ENCODE assay signal across 28 cellular contexts in the genomic region with DNA sequence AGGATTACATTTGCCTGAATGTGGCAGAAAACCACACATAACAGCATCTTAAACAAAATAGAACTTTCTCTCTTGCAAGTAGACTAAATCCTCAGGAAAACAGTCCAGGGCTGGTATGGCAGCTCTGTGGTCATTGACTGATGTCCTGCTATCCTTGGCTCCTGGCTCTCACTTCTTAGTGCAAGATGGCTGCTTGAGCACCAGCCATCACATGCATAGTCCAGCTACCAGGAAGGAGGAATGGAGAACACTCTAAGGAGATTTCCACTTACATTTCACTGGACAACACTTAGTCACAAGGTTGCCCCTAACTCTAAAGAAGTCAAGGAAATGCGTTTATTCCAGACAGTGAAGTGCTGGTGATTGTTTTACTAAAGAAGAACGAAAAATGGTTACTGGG. TPM values are rescaled to one million over a fixed set of nuclear protein-coding genes. Genes with fewer than 3 reads are reported as not detected.
"Had no signal": no experiment of that assay in that cellular context is flagged by ENCODE, and none has a peak within 500 bp of the region (broad histone marks: within the 10 kb centered on the region; RNA-seq: fewer than 3 reads in every experiment).

No MANE protein-coding gene starts in this region.

- H3K4me3 ChIP-seq: heart right ventricle, hepatocyte, left lung, lung, ovary, smooth muscle cell, suprapubic skin, tibial nerve, uterus had no signal

- H3K4me1 ChIP-seq: tibial nerve, uterus had no signal

- H3K27me3 ChIP-seq: hepatocyte, left lung, ovary, suprapubic skin, tibial nerve, uterus had no signal

- ATAC-seq: heart right ventricle; left colon; left lung; natural killer cell treated with Interleukin-12 subunit alpha and Interleukin-12 subunit beta and Interleukin-15 and Interleukin-18, amount 100 ng/mL, for 72 hours; right cardiac atrium; stimulated activated naive B cell treated with anti-CD40 and anti-IgM and Interleukin-4, amounts not matched to agents 10 μg/mL and 1 μg/mL and 100 μg/mL, for 72 hours had no signal

- H3K9me3 Mint-ChIP-seq: natural killer cell treated with Interleukin-12 subunit alpha and Interleukin-12 subunit beta and Interleukin-15 and Interleukin-18, amount 100 ng/mL, for 72 hours; stimulated activated naive CD8-positive, alpha-beta T cell treated with anti-CD3 and anti-CD28 coated beads, Interleukin-15, Interleukin-2, amounts not matched to agents 100 ng/mL and 50 ng/mL, for 24 hours had no signal

- H3K27ac ChIP-seq: heart right ventricle, hepatocyte, left lung, ovary, suprapubic skin, tibial nerve, uterus had no signal

- H3K27me3 Mint-ChIP-seq: natural killer cell treated with Interleukin-12 subunit alpha and Interleukin-12 subunit beta and Interleukin-15 and Interleukin-18, amount 100 ng/mL, for 72 hours; stimulated activated naive CD8-positive, alpha-beta T cell treated with anti-CD3 and anti-CD28 coated beads, Interleukin-15, Interleukin-2, amounts not matched to agents 100 ng/mL and 50 ng/mL, for 24 hours had no signal

- H3K4me3 Mint-ChIP-seq: mesothelial cell of epicardium; natural killer cell treated with Interleukin-12 subunit alpha and Interleukin-12 subunit beta and Interleukin-15 and Interleukin-18, amount 100 ng/mL, for 72 hours; stimulated activated naive B cell treated with anti-CD40 and anti-IgM and Interleukin-4, amounts not matched to agents 10 μg/mL and 1 μg/mL and 100 μg/mL, for 72 hours; stimulated activated naive CD8-positive, alpha-beta T cell treated with anti-CD3 and anti-CD28 coated beads, Interleukin-15, Interleukin-2, amounts not matched to agents 100 ng/mL and 50 ng/mL, for 24 hours; type B pancreatic cell had no signal

- H3K4me2 ChIP-seq: hepatocyte, smooth muscle cell had no signal

- H3K27ac Mint-ChIP-seq: mesothelial cell of epicardium; naive B cell; natural killer cell treated with Interleukin-12 subunit alpha and Interleukin-12 subunit beta and Interleukin-15 and Interleukin-18, amount 100 ng/mL, for 72 hours; progenitor cell of endocrine pancreas; stimulated activated naive CD8-positive, alpha-beta T cell treated with anti-CD3 and anti-CD28 coated beads, Interleukin-15, Interleukin-2, amounts not matched to agents 100 ng/mL and 50 ng/mL, for 24 hours had no signal

- H2AFZ ChIP-seq: hepatocyte had no signal

- H3K4me1 Mint-ChIP-seq: mesothelial cell of epicardium had no signal

- H3K79me2 ChIP-seq: hepatocyte had no signal

- DNase-seq: heart right ventricle; left colon; mesendoderm; naive B cell; ovary; right cardiac atrium; stimulated activated CD4-positive, alpha-beta T cell treated with anti-CD3 and anti-CD28 coated beads, Interleukin-1b, Interleukin-23, amount 100 ng/mL, for 48 hours; stimulated activated CD4-positive, alpha-beta T cell treated with anti-CD3 and anti-CD28 coated beads, Interleukin-2, amount 100 ng/mL, for 48 hours; stimulated activated CD4-positive, alpha-beta T cell treated with anti-CD3 and anti-CD28 coated beads, Interleukin-4, amount 100 ng/mL, for 4 hours; stimulated activated naive B cell treated with anti-CD40 and anti-IgM and Interleukin-4, amounts not matched to agents 10 μg/mL and 1 μg/mL and 100 μg/mL, for 72 hours had no signal

- H3K36me3 ChIP-seq: heart right ventricle, left lung, ovary, suprapubic skin, tibial nerve, uterus had no signal

- FAIRE-seq: keratinocyte had no signal

- H3K9me3 ChIP-seq: left lung, ovary, suprapubic skin, uterus had no signal

- H3K36me3 Mint-ChIP-seq: mesothelial cell of epicardium; natural killer cell treated with Interleukin-12 subunit alpha and Interleukin-12 subunit beta and Interleukin-15 and Interleukin-18, amount 100 ng/mL, for 72 hours had no signal

RNA-seq across cellular contexts. Expression of a gene that starts 13.6 kb away (rescaled TPM):
- total RNA-seq: subcutaneous adipose tissue had no signal
- polyA plus RNA-seq: neural cell had no signal

RNA-seq across cellular contexts. Expression of a gene that starts 13.7 kb away (rescaled TPM):
- total RNA-seq: hepatocyte, left colon, lower leg skin, lung, mesothelial cell of epicardium, omental fat pad, progenitor cell of endocrine pancreas, renal cortical epithelial cell, right cardiac atrium, smooth muscle cell, tibial nerve had no signal
- polyA plus RNA-seq: heart right ventricle, keratinocyte, neural cell, right cardiac atrium had no signal
